In genomic region chr9:77475641-77476473, GRCh38 we compare ENCODE assay signal across 8 cellular contexts.
DNase-seq lines count a peak whose midpoint lies in the region; ATAC-seq and TF ChIP-seq lines count a peak whose summit lies in the region.

No MANE protein-coding gene starts in this region.

- H3K9me3 Mint-ChIP-seq in activated naive CD4-positive, alpha-beta T cell treated with anti-CD3 and anti-CD28 coated beads, Interleukin-2, amount 50 U/mL, for 72 hours: peaks cover 5 to 16% of the 10 kb centered on the region in 2 donors

- no peaks in the 10 kb centered on the region for H3K79me2 ChIP-seq in GM23248 (ENCODE audit: insufficient read depth)

- peaks cover 26% of the 10 kb centered on the region for H3K4me1 ChIP-seq in GM23248 (ENCODE audit: insufficient read depth)
- no peaks in the 10 kb centered on the region for H3K4me1 ChIP-seq in tibial artery

- H2AFZ ChIP-seq in GM23248: peak overlapping the region; percentile 62

- no peaks in the 10 kb centered on the region for H4K20me1 ChIP-seq in GM23248 (ENCODE audit: insufficient read depth)

- DNase-seq in GM13977 (ENCODE audit: low spot score) (peak; percentile 45), GM23248 (peak; percentile 88), NCI-H1092 treated with DMSO at 0.1 percent for 48 hours (lab: John Stamatoyannopoulos, UW) (peak; percentile 43), omental fat pad (ENCODE audit: low spot score) (no peak), tibial artery (no peak), anterior cingulate cortex (lab: John Stamatoyannopoulos, UW) (no peak)
- DNase-seq in activated naive CD4-positive, alpha-beta T cell treated with anti-CD3 and anti-CD28 coated beads, Interleukin-2, amount 50 U/mL, for 72 hours (ENCODE audit: low spot score in 2 of 2): peak in 1 of 2 donors; percentile 64
- peak; percentile 49 to 53 (median 50) for DNase-seq in stimulated activated CD4-positive, alpha-beta T cell treated with anti-CD3 and anti-CD28 coated beads, Interleukin-12 subunit alpha, Interleukin-12 subunit beta, amount 100 ng/mL, for 48 hours (ENCODE audit: low read depth in 2 of 3, low spot score in 1 of 3)

- WGBS in GM23248 (ENCODE audit: low coverage in 1 of 2, low lambda C conversion rate in 2 of 2, missing lambda C conversion rate in 2 of 2), 2 experiments: 56 to 64% methylated on average over 9 of the region's 9 CpGs

- peak overlapping the region; percentile 62 for H3K9ac ChIP-seq in GM23248

- H3K9me2 ChIP-seq in GM23248 (ENCODE audit: insufficient read depth): no peaks in the 10 kb centered on the region

- H3K4me3 ChIP-seq in GM23248: peak overlapping the region; percentile 38
- no peak overlapping the region for H3K4me3 ChIP-seq in tibial artery

- in situ Hi-C loops in GM13977 (cut with MboI; ENCODE audit: low pct_unique_long_range_greater_than_20kb, low sequenced_read_pairs, unreplicated experiment) (loop anchor here (25.0 kb wide), 1 partner anchor 314 kb away; no protein-coding TSS in a partner anchor), GM23248 (cut with MboI) (no loop called here)

- H3K36me3 ChIP-seq in GM23248 (ENCODE audit: low read depth) (0 out of 2 replicates have a peak, but pooled peaks cover 6% of the 10 kb centered on the region), tibial artery (no peaks in the 10 kb centered on the region)

- peak overlapping the region; percentile 91 to 93 for H3K27ac Mint-ChIP-seq in activated naive CD4-positive, alpha-beta T cell treated with anti-CD3 and anti-CD28 coated beads, Interleukin-2, amount 50 U/mL, for 72 hours

- peaks cover 35% of the 10 kb centered on the region for H3F3A ChIP-seq in GM23248 (ENCODE audit: insufficient read depth)

- ATAC-seq in activated naive CD4-positive, alpha-beta T cell treated with anti-CD3 and anti-CD28 coated beads, Interleukin-2, amount 50 U/mL, for 72 hours: peak; percentile 97 to 99
- ATAC-seq in omental fat pad (ENCODE audit: low FRiP score): no peak

- H3K4me2 ChIP-seq in GM23248 (ENCODE audit: unreplicated experiment): peak overlapping the region; percentile 73

- H3K9me3 ChIP-seq in GM23248 (ENCODE audit: low read depth) (no peaks in the 10 kb centered on the region), tibial artery (peaks cover 0 to 16% (median 0%) of the 10 kb centered on the region in 3 donors)

- H3K27ac ChIP-seq in GM23248: peak overlapping the region; percentile 85
- no peak overlapping the region for H3K27ac ChIP-seq in tibial artery

- no peak for TF ChIP-seq CTCF in GM13977 (IDR thresholded peaks at IDR 0.05; ENCODE audit: extremely low read depth, insufficient read depth, missing control alignments)
- no peak for TF ChIP-seq CTCF in omental fat pad (IDR thresholded peaks at IDR 0.05)
- TF ChIP-seq CTCF in tibial artery (IDR thresholded peaks at IDR 0.05): no peak

- H3K36me3 Mint-ChIP-seq in activated naive CD4-positive, alpha-beta T cell treated with anti-CD3 and anti-CD28 coated beads, Interleukin-2, amount 50 U/mL, for 72 hours: peaks cover 5 to 24% of the 10 kb centered on the region in 2 donors

- intact Hi-C loops in tibial artery (cut with DNase I; ENCODE audit: low total_unique reads): no loop called here

- H3K27me3 ChIP-seq in GM23248 (replicated peaks; ENCODE audit: insufficient read depth) (no peaks in the 10 kb centered on the region), tibial artery (no peaks in the 10 kb centered on the region)

Comparison
In these comparisons a context has a peak if more than half of its experiments do, and no peak if none do; other contexts are left out.
1. DNase-seq: peak in GM13977 (single experiment), GM23248 (single experiment), NCI-H1092 treated with DMSO at 0.1 percent for 48 hours (single experiment) and stimulated activated CD4-positive, alpha-beta T cell treated with anti-CD3 and anti-CD28 coated beads, Interleukin-12 subunit alpha, Interleukin-12 subunit beta, amount 100 ng/mL, for 48 hours (3 of 3); none in omental fat pad (single experiment), tibial artery (0 of 2) and anterior cingulate cortex (0 of 58).